1 cellular context compared by ENCODE assay signal in genomic region chr15:80967451-80967850, GRCh38.
TF ChIP-seq lines count a peak whose summit lies in the region.

No MANE protein-coding gene starts in this region.

TF ChIP-seq in H1, 55 proteins besides CTCF, POLR2A, EP300 and RAD21 (continued from another document):
- TF ChIP-seq TEAD4 (IDR thresholded peaks at IDR 0.05; ENCODE audit: low read depth, low read length) (peak; percentile 98), CTBP2 (IDR thresholded peaks at IDR 0.05; ENCODE audit: borderline replicate concordance, insufficient read depth, insufficient read length, low read length) (peak; percentile 60), POLR2AphosphoS5 (IDR thresholded peaks at IDR 0.05; ENCODE audit: low read depth, low read length) (no peak), BRCA1 (IDR thresholded peaks at IDR 0.05; ENCODE audit: low read depth, low read length) (no peak), SP4 (IDR thresholded peaks at IDR 0.05; ENCODE audit: low read length) (no peak), EGR1 (IDR thresholded peaks at IDR 0.05; ENCODE audit: borderline replicate concordance, low read depth, low read length) (no peak), CHD7 (IDR thresholded peaks at IDR 0.05; ENCODE audit: insufficient replicate concordance, low read length) (no peak), KDM4A (IDR thresholded peaks at IDR 0.05; ENCODE audit: low read depth, low read length, severe bottlenecking) (no peak), BCL11A (IDR thresholded peaks at IDR 0.05; ENCODE audit: low read depth in 2 of 2, low read length in 2 of 2) (no peak), JUND (IDR thresholded peaks at IDR 0.05; ENCODE audit: low read length) (no peak), TCF12 (IDR thresholded peaks at IDR 0.05; ENCODE audit: low read depth, low read length) (peak; percentile 98), YY1 (IDR thresholded peaks at IDR 0.05; ENCODE audit: low read depth, low read length) (peak; percentile 56; the same call in 1 of the 2 replicates), SIN3A (conservative IDR thresholded peaks at IDR 0.05 in 1 of 2, IDR thresholded peaks at IDR 0.05 in 1 of 2; ENCODE audit: low read depth in 1 of 2, low read length in 2 of 2) (no peak), SP1 (IDR thresholded peaks at IDR 0.05; ENCODE audit: low read depth, low read length) (peak; percentile 72; the same call in 1 of the 2 replicates)
